Comparison of ENCODE assay signal across 8 cellular contexts in the genomic region with DNA sequence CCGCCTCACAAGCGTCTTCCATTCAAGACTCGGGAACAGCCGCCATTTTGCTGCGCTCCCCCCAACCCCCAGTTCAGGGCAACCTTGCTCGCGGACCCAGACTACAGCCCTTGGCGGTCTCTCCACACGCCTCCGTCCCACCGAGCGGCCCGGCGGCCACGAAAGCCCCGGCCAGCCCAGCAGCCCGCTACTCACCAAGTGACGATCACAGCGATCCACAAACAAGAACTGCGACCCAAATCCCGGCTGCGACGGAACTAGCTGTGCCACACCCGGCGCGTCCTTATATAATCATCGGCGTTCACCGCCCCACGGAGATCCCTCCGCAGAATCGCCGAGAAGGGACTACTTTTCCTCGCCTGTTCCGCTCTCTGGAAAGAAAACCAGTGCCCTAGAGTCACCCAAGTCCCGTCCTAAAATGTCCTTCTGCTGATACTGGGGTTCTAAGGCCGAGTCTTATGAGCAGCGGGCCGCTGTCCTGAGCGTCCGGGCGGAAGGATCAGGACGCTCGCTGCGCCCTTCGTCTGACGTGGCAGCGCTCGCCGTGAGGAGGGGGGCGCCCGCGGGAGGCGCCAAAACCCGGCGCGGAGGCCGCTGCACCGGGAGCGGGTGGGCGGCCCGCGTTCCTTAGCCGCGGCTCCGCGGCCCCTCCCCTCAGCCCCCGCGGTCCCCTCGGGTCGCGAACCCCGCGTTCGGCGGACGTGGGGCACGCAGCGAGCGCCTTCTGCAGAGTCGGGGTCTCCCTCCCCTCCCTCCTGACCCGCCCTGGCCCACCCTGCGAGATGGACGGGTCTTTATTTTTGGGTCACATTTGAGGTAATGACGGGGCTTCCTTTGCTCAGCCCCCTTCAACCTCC. TPM values are rescaled to one million over a fixed set of nuclear protein-coding genes. Genes with fewer than 3 reads are reported as not detected.
DNase-seq lines count a peak whose midpoint lies in the region; ATAC-seq, FAIRE-seq and TF ChIP-seq lines count a peak whose summit lies in the region.

A gene (minus strand): TSS at position 259 of the 857 bp plus-strand sequence. CDS start 879 bp downstream, outside the sequence.

- H3K27ac ChIP-seq in breast epithelium = peak within 1 kb of the TSS; percentile 98

- H3K9me3 ChIP-seq in breast epithelium = no peaks in the 10 kb centered on the region

- peak; percentile 100 for TF ChIP-seq POLR2A in GM12892 (IDR thresholded peaks at IDR 0.05; ENCODE audit: low read depth, low read length)
- TF ChIP-seq POLR2A in breast epithelium (IDR thresholded peaks at IDR 0.05) = peak; percentile 100

- peak; percentile 41 for ATAC-seq in HG02970 (IDR thresholded peaks at IDR 0.05; ENCODE audit: low FRiP score, unreplicated experiment)

- peaks cover 17 to 21% of the 10 kb centered on the region in 2 donors for H3K4me1 ChIP-seq in breast epithelium

- DNase-seq in GM12892 (ENCODE audit: insufficient read length) (peak; percentile 60), breast epithelium (ENCODE audit: low spot score in 2 of 2) (peak; percentile 90 to 97), iris pigment epithelial cell (ENCODE audit: low read depth) (peak; percentile 92), NCI-H510A treated with DMSO at 0.1 percent for 48 hours (lab: John Stamatoyannopoulos, UW) (no peak), HuH-7 (ENCODE audit: low spot score) (no peak)
- peak; percentile 81 to 82 for DNase-seq in stimulated activated CD4-positive, alpha-beta T cell treated with anti-CD3 and anti-CD28 coated beads, Interleukin-15, amount 100 ng/mL, for 1 hour (ENCODE audit: low read depth in 1 of 2, low spot score in 1 of 2)

- no peak for TF ChIP-seq CTCF in breast epithelium (IDR thresholded peaks at IDR 0.05)

- FAIRE-seq in GM12892 (lab: Jason Lieb, UNC) = no peak

- intact Hi-C loops in T-helper 1 cell treated with Interleukin-12 subunit alpha and Interleukin-12 subunit beta and Interleukin-4 antibody, amounts not matched to agents 30 ng/mL and 1 ng/mL, for 36 hours (cut with micrococcal nuclease) = loop anchor here (1.0 to 5.0 kb wide), 3 partner anchors 8 to 942 kb away; a partner anchor contains a TSS
- intact Hi-C loops in breast epithelium (cut with DNase I; ENCODE audit: low total_unique reads) = no loop called here

- no peaks in the 10 kb centered on the region for H3K36me3 ChIP-seq in breast epithelium

- no peaks in the 10 kb centered on the region for H3K27me3 ChIP-seq in breast epithelium

- peak within 1 kb of the TSS; percentile 70 to 98 (median 85) for H3K4me3 ChIP-seq in breast epithelium

RNA-seq across cellular contexts. Expression of the gene that starts here (rescaled TPM):
- polyA plus RNA-seq in GM12892 (2012; ENCODE audit: missing spikeins) = 929 TPM
- total RNA-seq in T-helper 1 cell treated with Interleukin-12 subunit alpha and Interleukin-12 subunit beta and Interleukin-4 antibody, amounts not matched to agents 30 ng/mL and 1 ng/mL, for 36 hours = 1,059 and 1,072 TPM in 2 replicates
- 1,000 to 10,000 TPM; 1,552 to 1,797 (median 1,598) TPM for total RNA-seq in breast epithelium

Comparison
In these comparisons a context has a peak if more than half of its experiments do, and no peak if none do; other contexts are left out.
1. DNase-seq: peak in GM12892 (single experiment), breast epithelium (2 of 2), iris pigment epithelial cell (single experiment) and stimulated activated CD4-positive, alpha-beta T cell treated with anti-CD3 and anti-CD28 coated beads, Interleukin-15, amount 100 ng/mL, for 1 hour (2 of 2); none in NCI-H510A treated with DMSO at 0.1 percent for 48 hours (single experiment) and HuH-7 (single experiment).